19 cellular contexts compared by ENCODE assay signal in genomic region chr9:91374939-91375338, GRCh38. TPM values are rescaled to one million over a fixed set of nuclear protein-coding genes. Genes with fewer than 3 reads are reported as not detected.
DNase-seq lines count a peak whose midpoint lies in the region; ATAC-seq and TF ChIP-seq lines count a peak whose summit lies in the region.
"Had no signal": no experiment of that assay in that cellular context is flagged by ENCODE, and none has a peak within 500 bp of the region (broad histone marks: within the 10 kb centered on the region; RNA-seq: fewer than 3 reads in every experiment).

No MANE protein-coding gene starts in this region.

- in situ Hi-C loops in mammary epithelial cell (cut with MboI; ENCODE audit: low sequenced_read_pairs in 2 of 2): no loop called here

- H3K27me3 ChIP-seq in mammary epithelial cell (ENCODE audit: insufficient read depth, low read length): no peaks in the 10 kb centered on the region
- H3K27me3 ChIP-seq in fibroblast of lung (ENCODE audit: control insufficient read depth, insufficient read depth, low read length): no peaks in the 10 kb centered on the region
- H3K27me3 ChIP-seq: dorsolateral prefrontal cortex, gastroesophageal sphincter had no signal

- H3K4me3 Mint-ChIP-seq in MCF 10A (ENCODE audit: unreplicated experiment): no peak overlapping the region
- H3K4me3 Mint-ChIP-seq: activated naive CD8-positive, alpha-beta T cell treated with anti-CD3 and anti-CD28 coated beads for 36 hours; mesothelial cell of epicardium had no signal

- POLR2A ChIA-PET in MCF 10A (lab: Yijun Ruan, JAX): no interaction called here

- H3K9me3 Mint-ChIP-seq in MCF 10A (ENCODE audit: unreplicated experiment): no peaks in the 10 kb centered on the region
- H3K9me3 Mint-ChIP-seq: immature natural killer cell had no signal

- H3K79me2 ChIP-seq in mammary epithelial cell (ENCODE audit: insufficient read depth, low read length) (no peaks in the 10 kb centered on the region), fibroblast of lung (ENCODE audit: control insufficient read depth, insufficient read depth, low read length) (no peaks in the 10 kb centered on the region)

- H3K4me1 ChIP-seq in mammary epithelial cell (ENCODE audit: insufficient read depth, low read length) (no peaks in the 10 kb centered on the region), fibroblast of lung (ENCODE audit: control insufficient read depth, extremely low read depth, insufficient read depth, low read length) (peaks cover 2% of the 10 kb centered on the region)
- H3K4me1 ChIP-seq: gastroesophageal sphincter had no signal

- TF ChIP-seq CTCF in mammary epithelial cell (conservative IDR thresholded peaks at IDR 0.05 in 1 of 2, IDR thresholded peaks at IDR 0.05 in 1 of 2; ENCODE audit: extremely low read depth in 1 of 2, insufficient read depth in 1 of 2, low read depth in 1 of 2, low read length in 2 of 2): no peak
- no peak for TF ChIP-seq CTCF in MCF 10A (IDR thresholded peaks at IDR 0.05; ENCODE audit: unreplicated experiment)
- no peak for TF ChIP-seq CTCF in fibroblast of lung (conservative IDR thresholded peaks at IDR 0.05 in 1 of 2, IDR thresholded peaks at IDR 0.05 in 1 of 2; ENCODE audit: low read depth in 1 of 2, low read length in 2 of 2)

- H3K4me3 ChIP-seq in mammary epithelial cell (replicated peaks in 1 of 3; ENCODE audit: insufficient read depth in 1 of 3, low read depth in 2 of 3, low read length in 3 of 3) (no peak overlapping the region), fibroblast of lung (replicated peaks in 1 of 4; ENCODE audit: control extremely low read depth in 1 of 4, insufficient read depth in 1 of 4, low read depth in 3 of 4, low read length in 4 of 4) (no peak overlapping the region)
- H3K4me3 ChIP-seq: dorsolateral prefrontal cortex, gastroesophageal sphincter had no signal

- H4K20me1 ChIP-seq in mammary epithelial cell (ENCODE audit: insufficient read depth, low read length) (no peaks in the 10 kb centered on the region), fibroblast of lung (ENCODE audit: control insufficient read depth, extremely low read depth, insufficient read depth, low read length) (no peaks in the 10 kb centered on the region)

- dilution Hi-C loops in mammary epithelial cell (cut with HindIII; ENCODE audit: low sequenced_read_pairs): no loop called here

- CTCF ChIA-PET in mammary epithelial cell (lab: Charles Lee; ENCODE audit: low non-redundant PET) (interaction anchor here (0.6 kb wide), 1 partner anchor 45 kb away, joined by 9 read pairs; no protein-coding TSS in a partner anchor), MCF 10A (lab: Yijun Ruan, JAX) (interaction anchor here (0.6 to 0.9 kb wide), 2 partner anchors 352 to 456 kb away, joined by 3 read pairs; no protein-coding TSS in a partner anchor)

- H3K36me3 Mint-ChIP-seq in MCF 10A (ENCODE audit: insufficient read depth, unreplicated experiment): no peaks in the 10 kb centered on the region

- H3K4me1 Mint-ChIP-seq in MCF 10A (ENCODE audit: insufficient read depth, unreplicated experiment): no peaks in the 10 kb centered on the region
- H3K4me1 Mint-ChIP-seq: activated naive CD8-positive, alpha-beta T cell treated with anti-CD3 and anti-CD28 coated beads for 36 hours had no signal

- H3K27me3 Mint-ChIP-seq in MCF 10A (ENCODE audit: insufficient read depth, unreplicated experiment): no peaks in the 10 kb centered on the region

- ATAC-seq in SK-N-SH treated with all-trans-retinoic acid at 6 μM for 48 hours (peak; percentile 88), Right ventricle myocardium inferior (no peak), HG03108 (IDR thresholded peaks at IDR 0.05; ENCODE audit: unreplicated experiment) (no peak)
- ATAC-seq: activated CD4-positive, CD25-positive, alpha-beta regulatory T cell treated with anti-CD3 and anti-CD28 coated beads, Interleukin-2, amount 50 U/mL, for 24 hours; gastroesophageal sphincter had no signal

- DNase-seq in mammary epithelial cell: peak; percentile 20
- no peak for DNase-seq in MCF 10A (ENCODE audit: unreplicated experiment)
- peak; percentile 78 to 89 for DNase-seq in fibroblast of lung (ENCODE audit: low read depth in 2 of 2)
- DNase-seq in activated effector memory CD4-positive, alpha-beta T cell treated with Interleukin-2 at 50 U/mL for 16 hours: no peak
- DNase-seq in Right ventricle myocardium inferior (ENCODE audit: missing footprints): no peak
- no peak for DNase-seq in midbrain (lab: John Stamatoyannopoulos, UW)
- DNase-seq: activated naive CD8-positive, alpha-beta T cell treated with anti-CD3 and anti-CD28 coated beads for 36 hours; AML-193; DND-41; dorsolateral prefrontal cortex; immature natural killer cell; NCI-H1092 treated with DMSO at 0.1 percent for 48 hours; NCI-H2227 treated with DMSO at 0.1 percent for 48 hours; small intestine had no signal

- H3K27ac Mint-ChIP-seq in MCF 10A (ENCODE audit: low read depth, unreplicated experiment): no peak overlapping the region
- H3K27ac Mint-ChIP-seq: activated naive CD8-positive, alpha-beta T cell treated with anti-CD3 and anti-CD28 coated beads for 36 hours; mesothelial cell of epicardium had no signal

- no TSS peak for BruUV-seq in mammary epithelial cell (replicated peaks; lab: Mats Ljungman, UMichigan)
- no TSS peak for BruUV-seq in MCF 10A (replicated peaks; lab: Mats Ljungman, UMichigan)

- H3K9me3 ChIP-seq in mammary epithelial cell (replicated peaks; ENCODE audit: insufficient read depth, low read length) (no peaks in the 10 kb centered on the region), fibroblast of lung (ENCODE audit: control insufficient read depth, insufficient read depth, low read depth, low read length) (no peaks in the 10 kb centered on the region)
- H3K9me3 ChIP-seq: gastroesophageal sphincter had no signal

- no peak overlapping the region for H3K4me2 ChIP-seq in mammary epithelial cell (ENCODE audit: insufficient read depth, low read depth, low read length)
- H3K4me2 ChIP-seq in fibroblast of lung (ENCODE audit: extremely low read depth, insufficient read depth, low read length): no peak overlapping the region

- H3K9ac ChIP-seq in mammary epithelial cell (ENCODE audit: insufficient read depth, low read length) (no peak overlapping the region), fibroblast of lung (ENCODE audit: insufficient read depth, low read length) (no peak overlapping the region)

- intact Hi-C loops in mammary epithelial cell (cut with micrococcal nuclease): no loop called here
- intact Hi-C loops in MCF 10A (cut with micrococcal nuclease): no loop called here
- intact Hi-C loops in Right ventricle myocardium inferior (cut with DNase I): no loop called here

- H2AFZ ChIP-seq in mammary epithelial cell (ENCODE audit: low read depth, low read length) (no peak overlapping the region), fibroblast of lung (ENCODE audit: low read length) (no peak overlapping the region)

- no peak overlapping the region for H3K27ac ChIP-seq in mammary epithelial cell (ENCODE audit: insufficient read depth, low read depth, low read length)
- H3K27ac ChIP-seq in fibroblast of lung (ENCODE audit: insufficient read depth, low read length): peak overlapping the region; percentile 48
- H3K27ac ChIP-seq: dorsolateral prefrontal cortex, gastroesophageal sphincter had no signal

- H3K36me3 ChIP-seq in mammary epithelial cell (ENCODE audit: insufficient read depth, low read length): no peaks in the 10 kb centered on the region
- H3K36me3 ChIP-seq in fibroblast of lung (ENCODE audit: control insufficient read depth, insufficient read depth, low read length): no peaks in the 10 kb centered on the region
- H3K36me3 ChIP-seq: gastroesophageal sphincter had no signal

- WGBS in mammary epithelial cell (ENCODE audit: low coverage, missing lambda C conversion rate): 15% methylated on average over 3 of the region's 3 CpGs

TF ChIP-seq in SK-N-SH treated with all-trans-retinoic acid at 6 μM for 48 hours, 23 proteins besides CTCF, POLR2A, EP300 and RAD21 (continues in another document):
- TF ChIP-seq, protein P1, sequence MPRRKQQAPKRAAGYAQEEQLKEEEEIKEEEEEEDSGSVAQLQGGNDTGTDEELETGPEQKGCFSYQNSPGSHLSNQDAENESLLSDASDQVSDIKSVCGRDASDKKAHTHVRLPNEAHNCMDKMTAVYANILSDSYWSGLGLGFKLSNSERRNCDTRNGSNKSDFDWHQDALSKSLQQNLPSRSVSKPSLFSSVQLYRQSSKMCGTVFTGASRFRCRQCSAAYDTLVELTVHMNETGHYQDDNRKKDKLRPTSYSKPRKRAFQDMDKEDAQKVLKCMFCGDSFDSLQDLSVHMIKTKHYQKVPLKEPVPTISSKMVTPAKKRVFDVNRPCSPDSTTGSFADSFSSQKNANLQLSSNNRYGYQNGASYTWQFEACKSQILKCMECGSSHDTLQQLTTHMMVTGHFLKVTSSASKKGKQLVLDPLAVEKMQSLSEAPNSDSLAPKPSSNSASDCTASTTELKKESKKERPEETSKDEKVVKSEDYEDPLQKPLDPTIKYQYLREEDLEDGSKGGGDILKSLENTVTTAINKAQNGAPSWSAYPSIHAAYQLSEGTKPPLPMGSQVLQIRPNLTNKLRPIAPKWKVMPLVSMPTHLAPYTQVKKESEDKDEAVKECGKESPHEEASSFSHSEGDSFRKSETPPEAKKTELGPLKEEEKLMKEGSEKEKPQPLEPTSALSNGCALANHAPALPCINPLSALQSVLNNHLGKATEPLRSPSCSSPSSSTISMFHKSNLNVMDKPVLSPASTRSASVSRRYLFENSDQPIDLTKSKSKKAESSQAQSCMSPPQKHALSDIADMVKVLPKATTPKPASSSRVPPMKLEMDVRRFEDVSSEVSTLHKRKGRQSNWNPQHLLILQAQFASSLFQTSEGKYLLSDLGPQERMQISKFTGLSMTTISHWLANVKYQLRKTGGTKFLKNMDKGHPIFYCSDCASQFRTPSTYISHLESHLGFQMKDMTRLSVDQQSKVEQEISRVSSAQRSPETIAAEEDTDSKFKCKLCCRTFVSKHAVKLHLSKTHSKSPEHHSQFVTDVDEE (CRISPR knock-in tag; IDR thresholded peaks at IDR 0.05): no peak
- TF ChIP-seq ZFP3 (CRISPR knock-in tag; IDR thresholded peaks at IDR 0.05) (0 out of 2 replicates have a peak, but pooled peaks have one; percentile 61), BACH2 (CRISPR knock-in tag; IDR thresholded peaks at IDR 0.05; ENCODE audit: borderline replicate concordance) (no peak), PPARA (CRISPR knock-in tag; IDR thresholded peaks at IDR 0.05; ENCODE audit: borderline replicate concordance) (no peak)

RNA-seq across cellular contexts. Expression of gene AUH, which starts 13.2 kb away (rescaled TPM):
- total RNA-seq in mammary epithelial cell (10 to 100 TPM; 10.9 to 11.5 TPM), MCF 10A (2022) (16.1 and 20.9 TPM in 2 replicates), fibroblast of lung (44.7 and 55.5 TPM in 2 replicates), Right ventricle myocardium inferior (37.9 TPM)
- polyA plus RNA-seq in mammary epithelial cell (3.4 TPM), fibroblast of lung (10.3 and 11.3 TPM in 2 replicates)
- polyA minus RNA-seq in mammary epithelial cell (not detected), fibroblast of lung (ENCODE audit: low replicate concordance) (0.22 and 0.31 TPM in 2 replicates)
- polyA plus RNA-seq in fibroblast of lung (2012): 10.1 and 11.7 TPM in 2 replicates

RNA-seq across cellular contexts. Expression of gene NFIL3, which starts 48.7 kb away (rescaled TPM):
- total RNA-seq in mammary epithelial cell (10 to 100 TPM; 12.3 to 18.0 TPM), MCF 10A (2022) (70.4 and 76.8 TPM in 2 replicates), fibroblast of lung (62.3 and 70.1 TPM in 2 replicates), Right ventricle myocardium inferior (21.3 TPM)
- polyA plus RNA-seq in mammary epithelial cell (5.9 TPM), fibroblast of lung (43.2 and 58.7 TPM in 2 replicates)
- polyA minus RNA-seq in mammary epithelial cell (10.1 TPM), fibroblast of lung (ENCODE audit: low replicate concordance) (5.3 and 7.1 TPM in 2 replicates)
- 38.6 and 47.1 TPM in 2 replicates for polyA plus RNA-seq in fibroblast of lung (2012)

Comparison
In these comparisons a context has a peak if more than half of its experiments do, and no peak if none do; other contexts are left out.
1. DNase-seq: peak in mammary epithelial cell (single experiment) and fibroblast of lung (2 of 2); none in MCF 10A (single experiment), activated effector memory CD4-positive, alpha-beta T cell treated with Interleukin-2 at 50 U/mL for 16 hours (single experiment), Right ventricle myocardium inferior (single experiment) and midbrain (single experiment).